ENCODE assay signal across 12 cellular contexts in the genomic region with DNA sequence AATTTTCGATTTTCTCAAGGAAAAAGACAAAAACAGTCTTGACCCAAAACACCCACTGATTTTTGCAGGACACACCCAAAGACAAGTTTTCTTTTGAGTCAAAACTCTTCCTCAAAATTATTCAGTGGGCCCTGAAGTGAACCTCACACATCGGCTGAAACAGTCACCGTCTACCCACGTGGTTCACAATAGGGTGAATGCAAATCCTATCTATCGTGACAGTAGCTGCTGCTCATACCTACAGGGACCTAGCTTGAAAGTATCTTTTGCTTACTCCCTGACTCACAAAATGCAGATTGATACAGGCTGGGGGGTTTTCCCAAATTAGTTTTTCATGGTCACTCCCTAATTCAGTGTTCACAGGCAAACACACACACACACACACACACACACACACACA. TPM values are rescaled to one million over a fixed set of nuclear protein-coding genes. Genes with fewer than 3 reads are reported as not detected.
DNase-seq lines count a peak whose midpoint lies in the region; ATAC-seq and TF ChIP-seq lines count a peak whose summit lies in the region.
"Had no signal": no experiment of that assay in that cellular context is flagged by ENCODE, and none has a peak within 500 bp of the region (broad histone marks: within the 10 kb centered on the region; RNA-seq: fewer than 3 reads in every experiment).

No MANE protein-coding gene starts in this region.

- TF ChIP-seq CTCF in glutamatergic neuron (IDR thresholded peaks at IDR 0.05; ENCODE audit: partially characterized antibody, unreplicated experiment): no peak
- TF ChIP-seq CTCF in coronary artery (IDR thresholded peaks at IDR 0.05): no peak

- no peaks in the 10 kb centered on the region for H3K4me1 Mint-ChIP-seq in glutamatergic neuron (ENCODE audit: low read depth, unreplicated experiment)
- H3K4me1 Mint-ChIP-seq in activated T-helper 2 cell treated with anti-CD3 and anti-CD28 coated beads, Interferon-gamma antibody, Interleukin-2, Interleukin-4, amounts not matched to agents 10 μg/mL and 5 μg/mL and 100 μg/mL, durations not matched to agents 14 hours and 24 hours and 36 hours (ENCODE audit: low read depth): peaks cover 23% of the 10 kb centered on the region

- H3K27me3 Mint-ChIP-seq in glutamatergic neuron (ENCODE audit: unreplicated experiment): no peaks in the 10 kb centered on the region
- no peaks in the 10 kb centered on the region for H3K27me3 Mint-ChIP-seq in activated T-helper 2 cell treated with anti-CD3 and anti-CD28 coated beads, Interferon-gamma antibody, Interleukin-2, Interleukin-4, amounts not matched to agents 10 μg/mL and 5 μg/mL and 100 μg/mL, durations not matched to agents 14 hours and 24 hours and 36 hours (ENCODE audit: low read depth)

- no peak overlapping the region for H3K27ac Mint-ChIP-seq in glutamatergic neuron (ENCODE audit: unreplicated experiment)
- H3K27ac Mint-ChIP-seq in activated T-helper 2 cell treated with anti-CD3 and anti-CD28 coated beads, Interferon-gamma antibody, Interleukin-2, Interleukin-4, amounts not matched to agents 10 μg/mL and 5 μg/mL and 100 μg/mL, durations not matched to agents 14 hours and 24 hours and 36 hours: no peak overlapping the region

- no peaks in the 10 kb centered on the region for H3K36me3 Mint-ChIP-seq in glutamatergic neuron (ENCODE audit: unreplicated experiment)
- H3K36me3 Mint-ChIP-seq in activated T-helper 2 cell treated with anti-CD3 and anti-CD28 coated beads, Interferon-gamma antibody, Interleukin-2, Interleukin-4, amounts not matched to agents 10 μg/mL and 5 μg/mL and 100 μg/mL, durations not matched to agents 14 hours and 24 hours and 36 hours (ENCODE audit: low read depth): peaks cover 15% of the 10 kb centered on the region

- ATAC-seq in HG02623 (IDR thresholded peaks at IDR 0.05; ENCODE audit: unreplicated experiment) (peak; percentile 54), HG03571 (IDR thresholded peaks at IDR 0.05; ENCODE audit: unreplicated experiment) (peak; percentile 24)
- ATAC-seq: mucosa of descending colon had no signal

- H3K27ac ChIP-seq in coronary artery: no peak overlapping the region
- H3K27ac ChIP-seq: brain microvascular endothelial cell, VCaP had no signal

- H3K9me3 Mint-ChIP-seq in glutamatergic neuron (ENCODE audit: unreplicated experiment): peaks cover 3% of the 10 kb centered on the region
- peaks cover 3% of the 10 kb centered on the region for H3K9me3 Mint-ChIP-seq in activated T-helper 2 cell treated with anti-CD3 and anti-CD28 coated beads, Interferon-gamma antibody, Interleukin-2, Interleukin-4, amounts not matched to agents 10 μg/mL and 5 μg/mL and 100 μg/mL, durations not matched to agents 14 hours and 24 hours and 36 hours

- DNase-seq in stimulated activated naive CD4-positive, alpha-beta T cell treated with Interleukin-2 at 50 U/mL for 16 hours (lab: John Stamatoyannopoulos, UW): peak; percentile 57
- no peak for DNase-seq in stimulated activated naive CD4-positive, alpha-beta T cell (lab: John Stamatoyannopoulos, UW)
- DNase-seq in glutamatergic neuron (no peak), coronary artery (ENCODE audit: low spot score) (no peak), inferior parietal cortex (ENCODE audit: extremely low spot score) (no peak)
- no peak for DNase-seq in activated T-helper 2 cell treated with anti-CD3 and anti-CD28 coated beads, Interferon-gamma antibody, Interleukin-2, Interleukin-4, amounts not matched to agents 10 μg/mL and 5 μg/mL and 100 μg/mL, durations not matched to agents 14 hours and 24 hours and 36 hours (ENCODE audit: low spot score)
- DNase-seq: BE2C, brain microvascular endothelial cell, mucosa of descending colon had no signal

- no peak overlapping the region for H3K4me3 ChIP-seq in coronary artery
- H3K4me3 ChIP-seq: mucosa of descending colon had no signal

- H3K4me3 Mint-ChIP-seq in glutamatergic neuron (ENCODE audit: unreplicated experiment): no peak overlapping the region
- no peak overlapping the region for H3K4me3 Mint-ChIP-seq in activated T-helper 2 cell treated with anti-CD3 and anti-CD28 coated beads, Interferon-gamma antibody, Interleukin-2, Interleukin-4, amounts not matched to agents 10 μg/mL and 5 μg/mL and 100 μg/mL, durations not matched to agents 14 hours and 24 hours and 36 hours (ENCODE audit: low read depth)

- intact Hi-C loops in activated T-helper 2 cell treated with anti-CD3 and anti-CD28 coated beads, Interferon-gamma antibody, Interleukin-2, Interleukin-4, amounts not matched to agents 10 μg/mL and 5 μg/mL and 100 μg/mL, durations not matched to agents 14 hours and 24 hours and 36 hours (cut with micrococcal nuclease): loop anchor here (5.0 kb wide), 2 partner anchors 114 to 249 kb away; partner anchors contain the start of gene RTTN

RNA-seq across cellular contexts. Expression of gene CD226, which starts 10.7 kb away (rescaled TPM):
- 0.05 TPM for total RNA-seq in glutamatergic neuron (ENCODE audit: unreplicated experiment)
- 81.5 and 85.3 TPM in 2 replicates for total RNA-seq in activated T-helper 2 cell treated with anti-CD3 and anti-CD28 coated beads, Interferon-gamma antibody, Interleukin-2, Interleukin-4, amounts not matched to agents 10 μg/mL and 5 μg/mL and 100 μg/mL, durations not matched to agents 14 hours and 24 hours and 36 hours

Comparison
In these comparisons a context has a peak if more than half of its experiments do, and no peak if none do; other contexts are left out.
1. RNA of gene CD226, which starts 10.7 kb away (total RNA-seq): 81.5 to 85.3 TPM in activated T-helper 2 cell treated with anti-CD3 and anti-CD28 coated beads, Interferon-gamma antibody, Interleukin-2, Interleukin-4, amounts not matched to agents 10 μg/mL and 5 μg/mL and 100 μg/mL, durations not matched to agents 14 hours and 24 hours and 36 hours; 0.05 TPM in glutamatergic neuron (single experiment); every median in the first group is over 10 times any median in the second.